22 cellular contexts compared by ENCODE assay signal in the genomic region with DNA sequence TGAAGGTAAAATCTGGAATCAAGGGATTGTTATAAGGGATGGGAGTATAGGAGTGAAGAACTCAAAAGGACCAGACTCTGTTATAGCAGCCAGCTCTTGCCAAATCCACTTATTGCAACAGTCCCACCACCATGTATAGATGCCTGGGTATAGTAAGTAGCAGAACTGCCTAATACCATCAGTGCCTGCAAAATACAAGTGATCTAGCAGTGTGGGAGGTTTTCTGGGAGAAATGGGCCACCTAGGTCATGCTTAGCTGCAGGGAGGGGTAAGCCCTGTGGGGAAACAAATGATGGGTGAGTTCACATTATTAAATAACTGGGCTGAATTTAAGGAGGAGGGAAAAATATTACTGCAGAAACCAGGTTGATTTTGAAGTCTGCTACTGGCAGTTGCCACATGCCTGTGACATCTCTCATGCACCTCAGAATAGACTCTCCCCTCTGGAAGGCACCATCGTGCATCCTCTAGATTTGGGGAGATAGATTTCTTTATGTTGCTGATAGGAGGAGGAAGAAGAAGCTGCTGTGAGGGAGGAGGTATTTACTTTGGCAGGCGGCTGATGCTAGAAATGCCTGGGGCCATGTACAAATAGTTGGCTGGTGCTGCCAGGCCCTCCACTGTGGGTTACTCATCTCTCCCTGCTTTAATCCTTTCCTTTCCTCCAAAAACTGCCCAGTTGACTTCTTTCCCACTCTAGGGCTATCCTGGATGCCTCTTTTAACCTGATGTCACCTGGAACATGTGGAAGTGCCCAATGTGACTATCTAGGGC. TPM values are rescaled to one million over a fixed set of nuclear protein-coding genes. Genes with fewer than 3 reads are reported as not detected.
DNase-seq lines count a peak whose midpoint lies in the region; ATAC-seq, FAIRE-seq and TF ChIP-seq lines count a peak whose summit lies in the region.
"Had no signal": no experiment of that assay in that cellular context is flagged by ENCODE, and none has a peak within 500 bp of the region (broad histone marks: within the 10 kb centered on the region; RNA-seq: fewer than 3 reads in every experiment).

No MANE protein-coding gene starts in this region.

- TF ChIP-seq CTCF in IMR-90 (conservative IDR thresholded peaks at IDR 0.05; ENCODE audit: low read depth, low read length) (no peak), HepG2 (CRISPR knock-in tag; IDR thresholded peaks at IDR 0.05) (no peak), tibial nerve (IDR thresholded peaks at IDR 0.05) (no peak)

- H4K20me1 ChIP-seq in IMR-90 (ENCODE audit: insufficient read depth, low read length) (no peaks in the 10 kb centered on the region), HepG2 (ENCODE audit: insufficient read depth, low read length) (no peaks in the 10 kb centered on the region)

- H4K91ac ChIP-seq in IMR-90 (ENCODE audit: insufficient read depth, low read depth, low read length) = no peak overlapping the region

- no CpG with 5 or more reads among the region's 2 CpGs for WGBS in IMR-90 (ENCODE audit: extremely low coverage in 2 of 2, insufficient read length in 1 of 2), 2 experiments
- WGBS in HepG2 (ENCODE audit: low lambda C conversion rate) = 0% methylated on average over 2 of the region's 2 CpGs
- 55 to 77% methylated on average over 2 of the region's 2 CpGs for WGBS in tibial nerve, 2 donors

- dilution Hi-C loops in IMR-90 (cut with HindIII; ENCODE audit: low sequenced_read_pairs, unreplicated experiment) = no loop called here

- H3K4me3 ChIP-seq in IMR-90 (ENCODE audit: insufficient read depth, low read depth, low read length) (no peak overlapping the region), HepG2 (replicated peaks in 1 of 3; ENCODE audit: insufficient read depth in 1 of 3, low read depth in 2 of 3, low read length in 3 of 3) (no peak overlapping the region), tibial nerve (no peak overlapping the region)
- H3K4me3 ChIP-seq: body of pancreas, SJSA1, upper lobe of right lung had no signal

- no peak overlapping the region for H3K23ac ChIP-seq in IMR-90 (ENCODE audit: low read depth, low read length)

- no peak overlapping the region for H2BK120ac ChIP-seq in IMR-90 (ENCODE audit: low read depth, low read length)

- H3K27me3 ChIP-seq in IMR-90 (ENCODE audit: control insufficient read depth, insufficient read depth, low read length) (0 out of 2 replicates have a peak, but pooled peaks cover 2% of the 10 kb centered on the region), HepG2 (ENCODE audit: control insufficient read depth in 1 of 2, insufficient read depth in 2 of 2, low read length in 2 of 2) (peaks cover 2 to 32% of the 10 kb centered on the region in 2 experiments; a peak in 4 of 5 replicates), tibial nerve (no peaks in the 10 kb centered on the region)
- H3K27me3 ChIP-seq: body of pancreas, SJSA1, upper lobe of right lung had no signal

- no peak overlapping the region for H3K4me2 ChIP-seq in IMR-90 (ENCODE audit: low read depth, low read length)
- H3K4me2 ChIP-seq in HepG2 (ENCODE audit: low read depth, low read length) = no peak overlapping the region

- no peak overlapping the region for H3K56ac ChIP-seq in IMR-90 (ENCODE audit: extremely low read depth, insufficient read depth, low read length)

- no peaks in the 10 kb centered on the region for H3K79me1 ChIP-seq in IMR-90 (ENCODE audit: low read depth in 1 of 2, low read length in 2 of 2)

- in situ Hi-C loops in IMR-90 (cut with MboI; ENCODE audit: low sequenced_read_pairs) (no loop called here), HepG2 (cut with HindIII; ENCODE audit: extremely low pct_ligation_motif_present, low pct_unique_long_range_greater_than_20kb) (no loop called here)

- no peak overlapping the region for H2AK9ac ChIP-seq in IMR-90 (replicated peaks; ENCODE audit: low read depth, low read length, poor library complexity)

- TF ChIP-seq RAD21 in IMR-90 (IDR thresholded peaks at IDR 0.05; ENCODE audit: low read length) = no peak
- no peak for TF ChIP-seq RAD21 in HepG2 (CRISPR knock-in tag; IDR thresholded peaks at IDR 0.05)

- CTCF ChIA-PET in IMR-90 (lab: Yijun Ruan, JAX) (interaction anchor here (1.3 kb wide), 1 partner anchor 529 kb away, joined by 3 read pairs; no protein-coding TSS in a partner anchor), HepG2 (lab: Yijun Ruan, JAX; ENCODE audit: low intra/inter-chr PET ratio, low total read pairs) (no interaction called here)

- no peak overlapping the region for H2BK20ac ChIP-seq in IMR-90 (ENCODE audit: low read depth, low read length)

- H3K4ac ChIP-seq in IMR-90 (ENCODE audit: low read depth, low read length) = no peak overlapping the region

- H3K4me1 ChIP-seq in IMR-90 (ENCODE audit: control insufficient read depth, insufficient read depth, low read length) (0 out of 2 replicates have a peak, but pooled peaks cover 1% of the 10 kb centered on the region), HepG2 (ENCODE audit: insufficient read depth, low read length) (no peaks in the 10 kb centered on the region), tibial nerve (no peaks in the 10 kb centered on the region)
- H3K4me1 ChIP-seq: body of pancreas, SJSA1, upper lobe of right lung had no signal

- POLR2A ChIA-PET in IMR-90 (lab: Charles Lee; ENCODE audit: unreplicated experiment) = no interaction called here
- POLR2A ChIA-PET in HepG2 (lab: Yijun Ruan, JAX) = no interaction called here

- FAIRE-seq in HepG2 (lab: Jason Lieb, UNC) = no peak
- FAIRE-seq: H1, kidney had no signal

- ATAC-seq in IMR-90 (ENCODE audit: low read depth) (no peak), HepG2 (peak; percentile 70; the same call in 2 of the 3 replicates), GM19397 (IDR thresholded peaks at IDR 0.05; ENCODE audit: unreplicated experiment) (no peak)
- ATAC-seq: body of pancreas, upper lobe of right lung had no signal

- TF ChIP-seq EP300 in HepG2 (IDR thresholded peaks at IDR 0.05; ENCODE audit: low read depth in 2 of 2, low read length in 2 of 2) (no peak), HepG2 (CRISPR knock-in tag; IDR thresholded peaks at IDR 0.05; ENCODE audit: borderline replicate concordance) (no peak), tibial nerve (IDR thresholded peaks at IDR 0.05) (no peak)

- H3K27ac ChIP-seq in IMR-90 (ENCODE audit: insufficient read depth, low read length) (no peak overlapping the region), HepG2 (ENCODE audit: extremely low read length, insufficient read depth, low read length) (no peak overlapping the region), tibial nerve (no peak overlapping the region)
- H3K27ac ChIP-seq: body of pancreas, SJSA1, upper lobe of right lung had no signal

- peak in 2 of 3 experiments; percentile 7 to 42 for DNase-seq in NCI-H1417 (lab: John Stamatoyannopoulos, UW)
- DNase-seq in NCI-H1417 treated with DMSO at 0.1 percent for 48 hours (lab: John Stamatoyannopoulos, UW) = no peak
- peak; percentile 21 for DNase-seq in IMR-90
- DNase-seq in T1000 (lab: John Stamatoyannopoulos, UW) = peak; percentile 65
- DNase-seq in HepG2 (ENCODE audit: low spot score) = no peak
- no peak for DNase-seq in tibial nerve (ENCODE audit: low spot score in 2 of 2)
- no peak for DNase-seq in KG1 (lab: John Stamatoyannopoulos, UW)
- DNase-seq: 8988T; activated CD4-positive, alpha-beta T cell treated with anti-CD3 and anti-CD28 coated beads, Interleukin-2, amount 50 U/mL, for 1 hour; activated naive CD4-positive, alpha-beta T cell treated with anti-CD3 and anti-CD28 coated beads, Interleukin-2, amount 10 ng/mL, durations not matched to agents 7 days and 5 days; activated T-cell treated with anti-CD3 and anti-CD28 coated beads for 4 hours; body of pancreas; CD8-positive, alpha-beta memory T cell; kidney; NCI-H2171; NK-92 treated with Interleukin-12 subunit alpha and Interleukin-12 subunit beta, amount 100 ng/mL, for 24 hours; retina; upper lobe of right lung had no signal

- no peak overlapping the region for H2AK5ac ChIP-seq in IMR-90 (ENCODE audit: low read depth, low read length)

- intact Hi-C loops in IMR-90 (cut with micrococcal nuclease) (no loop called here), HepG2 (cut with micrococcal nuclease; ENCODE audit: unreplicated experiment) (no loop called here)

- no peaks in the 10 kb centered on the region for H3K9me1 ChIP-seq in IMR-90 (ENCODE audit: insufficient read depth, low read length)

- H3K9me3 ChIP-seq in IMR-90 (ENCODE audit: control insufficient read depth, insufficient read depth, low read length) = no peaks in the 10 kb centered on the region
- H3K9me3 ChIP-seq in HepG2 (ENCODE audit: low read length) = no peaks in the 10 kb centered on the region
- H3K9me3 ChIP-seq in tibial nerve = no peaks in the 10 kb centered on the region
- H3K9me3 ChIP-seq: body of pancreas, SJSA1, upper lobe of right lung had no signal

- no peaks in the 10 kb centered on the region for H3K36me3 ChIP-seq in IMR-90 (ENCODE audit: control insufficient read depth, insufficient read depth, low read length)
- H3K36me3 ChIP-seq in HepG2 (replicated peaks in 1 of 2; ENCODE audit: control insufficient read depth in 1 of 2, insufficient read depth in 2 of 2, low read length in 2 of 2) = no peaks in the 10 kb centered on the region
- no peaks in the 10 kb centered on the region for H3K36me3 ChIP-seq in tibial nerve
- H3K36me3 ChIP-seq: SJSA1, upper lobe of right lung had no signal

- no peak overlapping the region for H4K5ac ChIP-seq in IMR-90 (ENCODE audit: low read depth, low read length)

- no peak overlapping the region for H2BK5ac ChIP-seq in IMR-90 (ENCODE audit: low read depth, low read length, poor library complexity, severe bottlenecking)

- no peak overlapping the region for H2BK15ac ChIP-seq in IMR-90 (ENCODE audit: low read depth, low read length)

- TF ChIP-seq POLR2A in IMR-90 (IDR thresholded peaks at IDR 0.05; ENCODE audit: low read depth, low read length) (no peak), HepG2 (IDR thresholded peaks at IDR 0.05; ENCODE audit: insufficient read depth in 1 of 2, low read depth in 2 of 2, low read length in 2 of 2) (no peak), tibial nerve (IDR thresholded peaks at IDR 0.05) (no peak)

- H3K79me2 ChIP-seq in HepG2 (ENCODE audit: insufficient read depth, low read length) = no peaks in the 10 kb centered on the region

- H2AFZ ChIP-seq in IMR-90 (replicated peaks; ENCODE audit: low read length, poor library complexity) = no peak overlapping the region
- H2AFZ ChIP-seq in HepG2 (ENCODE audit: low read length) = no peak overlapping the region

- H3K18ac ChIP-seq in IMR-90 (ENCODE audit: low read depth, low read length) = no peak overlapping the region

- H3K14ac ChIP-seq in IMR-90 (replicated peaks; ENCODE audit: low read depth, low read length) = no peak overlapping the region

- H3K9ac ChIP-seq in IMR-90 (ENCODE audit: low read depth, low read length) (no peak overlapping the region), HepG2 (ENCODE audit: insufficient read depth, low read depth, low read length) (no peak overlapping the region)

- BruUV-seq in IMR-90 (replicated peaks; lab: Mats Ljungman, UMichigan) (no TSS peak), HepG2 (replicated peaks; lab: Mats Ljungman, UMichigan) (no TSS peak)

- no peak overlapping the region for H4K8ac ChIP-seq in IMR-90 (ENCODE audit: low read depth in 2 of 2, low read length in 2 of 2)

RNA-seq across cellular contexts. Expression of a gene that starts 27.5 kb away (rescaled TPM):
- total RNA-seq in IMR-90 (2012; rRNA removed) (3.9 and 4.3 TPM in 2 replicates), HepG2 (2016; rRNA removed; fragmentation: Illumina TruSeq; extraction: Trizol) (0.06 and 0.35 TPM in 2 replicates), tibial nerve (10 to 100 TPM; 16.5 to 29.2 (median 23.0) TPM)
- polyA plus RNA-seq in IMR-90 (2012; rRNA removed) (5.9 and 6.1 TPM in 2 replicates), HepG2 (2011; rRNA removed) (0.20 and 0.30 TPM in 2 replicates)
- polyA plus RNA-seq in IMR-90 (2012; cell fraction: cytosol; rRNA removed) = 8.2 and 12.8 TPM in 2 replicates
- 8.7 and 9.6 TPM in 2 replicates for polyA plus RNA-seq in IMR-90 (2012; cell fraction: nucleus; rRNA removed; ENCODE audit: low replicate concordance)
- total RNA-seq in HepG2 (2016; cell fraction: cytosol; rRNA removed; fragmentation: Illumina TruSeq; extraction: Trizol; ENCODE audit: low read depth) = 0.18 and 0.20 TPM in 2 replicates
- 0.40 and 0.54 TPM in 2 replicates for total RNA-seq in HepG2 (2016; cell fraction: insoluble cytoplasmic fraction; rRNA removed; fragmentation: Illumina TruSeq; extraction: Trizol)
- total RNA-seq in HepG2 (2016; cell fraction: membrane; rRNA removed; fragmentation: Illumina TruSeq; extraction: Trizol) = 0.31 and 0.40 TPM in 2 replicates
- 0.78 and 1.2 TPM in 2 replicates for total RNA-seq in HepG2 (2016; cell fraction: nucleus; rRNA removed; fragmentation: Illumina TruSeq; extraction: Trizol)
- polyA plus RNA-seq in HepG2 (2011; cell fraction: cytosol; rRNA removed) = 0.04 and 0.28 TPM in 2 replicates
- 0.66 and 0.69 TPM in 2 replicates for polyA plus RNA-seq in HepG2 (2011; cell fraction: nucleus; rRNA removed)
- polyA plus RNA-seq in HepG2 (2012) = 0.16 and 0.17 TPM in 2 replicates
- 0.43 and 0.58 TPM in 2 replicates for polyA plus RNA-seq in HepG2 (2016; cell fraction: cytosol; fragmentation: Illumina TruSeq; extraction: Trizol; ENCODE audit: low read depth)
- polyA plus RNA-seq in HepG2 (2016; cell fraction: insoluble cytoplasmic fraction; fragmentation: Illumina TruSeq; extraction: Trizol; ENCODE audit: low read depth) = 0.22 and 0.24 TPM in 2 replicates
- 0.40 TPM in 2 replicates for polyA plus RNA-seq in HepG2 (2016; cell fraction: membrane; fragmentation: Illumina TruSeq; extraction: Trizol; ENCODE audit: low read depth)
- 3.1 and 4.9 TPM in 2 replicates for polyA plus RNA-seq in HepG2 (2016; cell fraction: nucleus; fragmentation: Illumina TruSeq; extraction: Trizol; ENCODE audit: insufficient read depth, low read depth)
- polyA minus RNA-seq in HepG2 (2011; rRNA and poly(A)+ RNA removed; ENCODE audit: low replicate concordance) = 0.08 and 1.8 TPM in 2 replicates
- not detected in 2 replicates for polyA minus RNA-seq in HepG2 (2011; cell fraction: cytosol; rRNA and poly(A)+ RNA removed)
- 0.25 and 0.90 TPM in 2 replicates for polyA minus RNA-seq in HepG2 (2011; cell fraction: nucleus; rRNA and poly(A)+ RNA removed)
- total RNA-seq: CD8-positive, alpha-beta memory T cell; HT-29 had no signal
- polyA plus RNA-seq: CD8-positive, alpha-beta memory T cell had no signal

Comparison
In these comparisons a context has a peak if more than half of its experiments do, and no peak if none do; other contexts are left out.
1. DNase-seq: peak in NCI-H1417 (2 of 3), IMR-90 (single experiment) and T1000 (single experiment); none in NCI-H1417 treated with DMSO at 0.1 percent for 48 hours (single experiment), HepG2 (single experiment), tibial nerve (0 of 2) and KG1 (single experiment).